Comparison of ENCODE assay signal across 8 cellular contexts in the genomic region with DNA sequence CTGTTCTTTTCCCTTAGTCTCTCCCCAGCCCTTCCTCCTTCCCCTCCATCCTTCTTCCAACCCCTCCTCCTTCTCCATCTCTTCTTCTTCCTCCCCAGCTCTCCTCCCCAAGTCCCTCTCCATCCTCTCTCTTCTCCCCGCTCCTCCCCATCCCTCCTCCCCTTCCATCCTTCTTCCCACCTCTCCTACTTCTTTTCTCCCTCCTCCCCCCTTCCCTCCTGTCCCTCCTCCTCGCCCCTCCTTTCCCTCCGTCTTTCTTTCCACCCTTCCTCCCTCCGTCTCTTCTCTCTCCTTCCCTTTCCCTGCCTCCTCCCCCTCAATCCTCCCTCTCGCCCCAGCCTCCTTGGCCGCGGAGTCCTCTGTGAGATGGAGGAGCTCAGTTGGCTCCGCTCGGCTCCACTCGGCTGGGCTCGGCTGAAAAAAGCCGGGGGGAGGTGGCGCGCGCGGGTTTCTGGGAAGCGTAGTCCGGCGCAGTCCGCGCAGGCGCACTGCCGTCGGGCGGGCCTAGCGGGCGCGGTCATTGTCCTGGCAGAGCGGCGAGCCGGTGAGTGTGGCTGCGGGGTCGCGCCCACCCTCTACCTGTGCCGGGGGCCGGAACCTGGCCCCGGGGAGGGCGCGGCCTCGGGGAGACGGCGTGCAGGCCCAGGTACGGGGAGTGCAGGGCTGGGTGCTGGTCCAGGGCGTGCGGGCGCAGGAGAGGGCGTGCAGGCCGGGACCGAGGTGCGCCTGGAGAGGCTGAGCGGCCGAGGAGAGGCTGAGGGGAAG. TPM values are rescaled to one million over a fixed set of nuclear protein-coding genes. Genes with fewer than 3 reads are reported as not detected.
DNase-seq lines count a peak whose midpoint lies in the region; ATAC-seq and TF ChIP-seq lines count a peak whose summit lies in the region.

Gene ZNF71 (plus strand): TSS at position 520 of the 765 bp plus-strand sequence. CDS start 6,257 bp downstream, outside the sequence.

- H3K27ac ChIP-seq in thoracic aorta = peak within 1 kb of the TSS; percentile 34 to 74

- no peak for TF ChIP-seq POLR2A in NB4 (IDR thresholded peaks at IDR 0.05; ENCODE audit: extremely low read depth, insufficient read length)

- H3K27me3 ChIP-seq in HAP-1 (ENCODE audit: low read depth) = no peaks in the 10 kb centered on the region
- H3K27me3 ChIP-seq in thoracic aorta (replicated peaks; ENCODE audit: insufficient read depth) = no peaks in the 10 kb centered on the region

- H3K27ac Mint-ChIP-seq in activated naive CD8-positive, alpha-beta T cell treated with anti-CD3 and anti-CD28 coated beads for 36 hours = peak within 1 kb of the TSS; percentile 83
- peak within 1 kb of the TSS; percentile 85 for H3K27ac Mint-ChIP-seq in osteocyte (ENCODE audit: unreplicated experiment)

- no peaks in the 10 kb centered on the region for H3K27me3 Mint-ChIP-seq in activated naive CD8-positive, alpha-beta T cell treated with anti-CD3 and anti-CD28 coated beads for 36 hours
- no peaks in the 10 kb centered on the region for H3K27me3 Mint-ChIP-seq in osteocyte (ENCODE audit: unreplicated experiment)

- H3K36me3 Mint-ChIP-seq in activated naive CD8-positive, alpha-beta T cell treated with anti-CD3 and anti-CD28 coated beads for 36 hours = peaks cover 45% of the 10 kb centered on the region
- peaks cover 22% of the 10 kb centered on the region for H3K36me3 Mint-ChIP-seq in osteocyte (ENCODE audit: unreplicated experiment)

- H3K4me1 ChIP-seq in HAP-1 (no peaks in the 10 kb centered on the region), thoracic aorta (ENCODE audit: control insufficient read depth in 1 of 2, low read depth in 2 of 2) (peaks cover 6 to 9% of the 10 kb centered on the region in 2 donors)

- H3K4me3 ChIP-seq in HAP-1 (peak within 1 kb of the TSS; percentile 74), NB4 (ENCODE audit: low read depth, low read length) (peak within 1 kb of the TSS; percentile 72), thoracic aorta (peak within 1 kb of the TSS; percentile 93)

- H3K9me3 Mint-ChIP-seq in activated naive CD8-positive, alpha-beta T cell treated with anti-CD3 and anti-CD28 coated beads for 36 hours = peaks cover 35% of the 10 kb centered on the region
- H3K9me3 Mint-ChIP-seq in osteocyte (ENCODE audit: unreplicated experiment) = peaks cover 43% of the 10 kb centered on the region

- intact Hi-C loops in Right ventricle myocardium inferior (cut with DNase I) = loop anchor here (2.0 to 5.0 kb wide), 2 partner anchors 26 to 77 kb away; partner anchors contain the start of gene ZNF835

- H3K4me1 Mint-ChIP-seq in activated naive CD8-positive, alpha-beta T cell treated with anti-CD3 and anti-CD28 coated beads for 36 hours = peaks cover 15% of the 10 kb centered on the region
- H3K4me1 Mint-ChIP-seq in osteocyte (ENCODE audit: unreplicated experiment) = peaks cover 13% of the 10 kb centered on the region

- in situ Hi-C loops in HAP-1 (cut with MboI; ENCODE audit: low sequenced_read_pairs) = no loop called here

- H3K9me3 ChIP-seq in HAP-1 (no peaks in the 10 kb centered on the region; the same call in none of the 2 replicates), thoracic aorta (peaks cover 3% of the 10 kb centered on the region)

- H3K36me3 ChIP-seq in HAP-1 (replicated peaks) (no peaks in the 10 kb centered on the region), thoracic aorta (no peaks in the 10 kb centered on the region)

- no peak for TF ChIP-seq CTCF in NB4 (IDR thresholded peaks at IDR 0.05; ENCODE audit: low read depth, low read length)
- TF ChIP-seq CTCF in osteocyte (IDR thresholded peaks at IDR 0.05) = no peak
- TF ChIP-seq CTCF in thoracic aorta (IDR thresholded peaks at IDR 0.05) = no peak

- DNase-seq in EL (peak; percentile 85), HAP-1 (ENCODE audit: low spot score in 2 of 2) (peak; percentile 80 to 93), NB4 (ENCODE audit: low read depth) (peak; percentile 77), SKM-1 treated with dmso at 0.1 percent for 144 hours (lab: John Stamatoyannopoulos, UW; ENCODE audit: unreplicated experiment) (peak; percentile 26), Right ventricle myocardium inferior (ENCODE audit: missing footprints) (peak; percentile 96), osteocyte (ENCODE audit: extremely low spot score, unreplicated experiment) (peak; percentile 97), thoracic aorta (ENCODE audit: low spot score) (peak; percentile 58)
- peak; percentile 91 for DNase-seq in activated naive CD8-positive, alpha-beta T cell treated with anti-CD3 and anti-CD28 coated beads for 36 hours

- H3K4me3 Mint-ChIP-seq in activated naive CD8-positive, alpha-beta T cell treated with anti-CD3 and anti-CD28 coated beads for 36 hours = peak within 1 kb of the TSS; percentile 94
- peak within 1 kb of the TSS; percentile 89 for H3K4me3 Mint-ChIP-seq in osteocyte (ENCODE audit: unreplicated experiment)

- ATAC-seq in Right ventricle myocardium inferior (peak; percentile 99), thoracic aorta (ENCODE audit: insufficient number of reproducible peaks, low FRiP score, low read depth) (peak; percentile 67)

RNA-seq across cellular contexts. Expression of gene ZNF71, which starts in this region (rescaled TPM):
- 1 to 10 TPM; 5.4 TPM for total RNA-seq in activated naive CD8-positive, alpha-beta T cell treated with anti-CD3 and anti-CD28 coated beads for 36 hours
- total RNA-seq in Right ventricle myocardium inferior (6.4 TPM), osteocyte (10.5 and 11.2 TPM in 2 replicates), thoracic aorta (10 to 100 TPM; 11.6 to 16.2 TPM)

Comparison
In these comparisons a context has a peak if more than half of its experiments do, and no peak if none do; other contexts are left out.
1. Peak in every context shown above with its lines: DNase-seq, ATAC-seq, H3K4me3 ChIP-seq and H3K27ac ChIP-seq.
2. DNase-seq: peak in every context shown above with its lines; median percentile 97 in osteocyte; 96 in Right ventricle myocardium inferior; 91 in activated naive CD8-positive, alpha-beta T cell treated with anti-CD3 and anti-CD28 coated beads for 36 hours; 86 in HAP-1; 85 in EL; 77 in NB4; 58 in thoracic aorta; 26 in SKM-1 treated with dmso at 0.1 percent for 144 hours.